In genomic region chr17:72702136-72702735, GRCh38 we compare ENCODE assay signal across 14 cellular contexts.
DNase-seq lines count a peak whose midpoint lies in the region; ATAC-seq and TF ChIP-seq lines count a peak whose summit lies in the region.
"Had no signal": no experiment of that assay in that cellular context is flagged by ENCODE, and none has a peak within 500 bp of the region (broad histone marks: within the 10 kb centered on the region; RNA-seq: fewer than 3 reads in every experiment).

No MANE protein-coding gene starts in this region.

- no peak overlapping the region for H2AFZ ChIP-seq in osteoblast (ENCODE audit: low read length)

- H4K20me1 ChIP-seq in osteoblast (ENCODE audit: insufficient read depth, low read length), result no peaks in the 10 kb centered on the region

- H3K4me1 ChIP-seq in osteoblast (ENCODE audit: insufficient read depth, low read length), result peaks cover 20% of the 10 kb centered on the region

- H3K4me2 ChIP-seq in osteoblast (ENCODE audit: insufficient read depth, low read length), result no peak overlapping the region

- CTCF ChIA-PET in activated CD8-positive, alpha-beta T cell treated with anti-CD3 and anti-CD28 coated beads for 36 hours (lab: Charles Lee), result no interaction called here
- CTCF ChIA-PET in activated CD8-positive, alpha-beta T cell treated with anti-CD3 and anti-CD28 coated beads, Interleukin-2, amount 10 ng/mL, durations not matched to agents 7 days and 5 days (lab: Charles Lee), result interaction anchor here (1.2 to 5.3 kb wide), 2 partner anchors 24 to 25 kb away, joined by 5 to 33 read pairs; no protein-coding TSS in a partner anchor

- POLR2A ChIA-PET in activated CD8-positive, alpha-beta T cell treated with anti-CD3 and anti-CD28 coated beads for 36 hours (lab: Charles Lee), result no interaction called here
- POLR2A ChIA-PET in activated CD8-positive, alpha-beta T cell treated with anti-CD3 and anti-CD28 coated beads, Interleukin-2, amount 10 ng/mL, durations not matched to agents 7 days and 5 days (lab: Charles Lee), result no interaction called here

- H3K4me1 Mint-ChIP-seq in activated CD8-positive, alpha-beta T cell treated with anti-CD3 and anti-CD28 coated beads for 36 hours (ENCODE audit: low read depth), result peaks cover 3% of the 10 kb centered on the region
- H3K4me1 Mint-ChIP-seq in activated CD8-positive, alpha-beta T cell treated with anti-CD3 and anti-CD28 coated beads, Interleukin-2, amount 10 ng/mL, durations not matched to agents 7 days and 5 days (ENCODE audit: low read depth), result peaks cover 10% of the 10 kb centered on the region
- H3K4me1 Mint-ChIP-seq: central memory CD8-positive, alpha-beta T cell had no signal

- peaks cover 3% of the 10 kb centered on the region for H3K27me3 ChIP-seq in osteoblast (ENCODE audit: insufficient read depth, low read length)

- no peak for TF ChIP-seq CTCF in activated CD8-positive, alpha-beta T cell treated with anti-CD3 and anti-CD28 coated beads for 36 hours (IDR thresholded peaks at IDR 0.05)
- TF ChIP-seq CTCF in cardiac fibroblast (IDR thresholded peaks at IDR 0.05; ENCODE audit: low read depth, low read length) (no peak), osteoblast (IDR thresholded peaks at IDR 0.05; ENCODE audit: extremely low read depth, low read depth, low read length) (no peak)

- DNase-seq in activated CD8-positive, alpha-beta T cell treated with anti-CD3 and anti-CD28 coated beads for 36 hours, result no peak
- DNase-seq in activated CD8-positive, alpha-beta T cell treated with anti-CD3 and anti-CD28 coated beads, Interleukin-2, amount 10 ng/mL, durations not matched to agents 7 days and 5 days, result no peak
- DNase-seq in NCI-H226 (peak; percentile 42), cardiac fibroblast (ENCODE audit: low read depth in 2 of 2) (peak; percentile 55 to 59), osteoblast (ENCODE audit: insufficient read length, low spot score, missing footprints) (peak; percentile 91), NCI-H187 (lab: John Stamatoyannopoulos, UW) (no peak)
- DNase-seq in activated CD8-positive, alpha-beta memory T cell treated with anti-CD3 and anti-CD28 coated beads, Interleukin-2, amount 50 U/mL, for 4 hours, result no peak
- DNase-seq: activated gamma-delta T cell treated with Interleukin-2 at 50 U/mL for 16 hours; erythroblast; NCI-H1436 treated with DMSO at 0.1 percent for 48 hours; NCI-H774; stimulated activated CD8-positive, alpha-beta memory T cell treated with anti-CD3 and anti-CD28 coated beads, Interleukin-4, amount 100 ng/mL, for 48 hours had no signal

- H3K4me3 ChIP-seq in cardiac fibroblast (replicated peaks in 1 of 2; ENCODE audit: low read depth in 2 of 2, low read length in 2 of 2) (no peak overlapping the region), osteoblast (ENCODE audit: insufficient read depth, low read length) (no peak overlapping the region)

- H3K4me3 Mint-ChIP-seq in activated CD8-positive, alpha-beta T cell treated with anti-CD3 and anti-CD28 coated beads for 36 hours, result no peak overlapping the region
- no peak overlapping the region for H3K4me3 Mint-ChIP-seq in activated CD8-positive, alpha-beta T cell treated with anti-CD3 and anti-CD28 coated beads, Interleukin-2, amount 10 ng/mL, durations not matched to agents 7 days and 5 days
- H3K4me3 Mint-ChIP-seq: central memory CD8-positive, alpha-beta T cell had no signal

- intact Hi-C loops in activated CD8-positive, alpha-beta T cell treated with anti-CD3 and anti-CD28 coated beads for 36 hours (cut with micrococcal nuclease), result no loop called here

- H3K27ac ChIP-seq in osteoblast (ENCODE audit: low read depth, low read length), result no peak overlapping the region

- H3K27ac Mint-ChIP-seq in activated CD8-positive, alpha-beta T cell treated with anti-CD3 and anti-CD28 coated beads for 36 hours, result no peak overlapping the region
- no peak overlapping the region for H3K27ac Mint-ChIP-seq in activated CD8-positive, alpha-beta T cell treated with anti-CD3 and anti-CD28 coated beads, Interleukin-2, amount 10 ng/mL, durations not matched to agents 7 days and 5 days

- H3K9me3 Mint-ChIP-seq in activated CD8-positive, alpha-beta T cell treated with anti-CD3 and anti-CD28 coated beads for 36 hours, result no peaks in the 10 kb centered on the region
- H3K9me3 Mint-ChIP-seq in activated CD8-positive, alpha-beta T cell treated with anti-CD3 and anti-CD28 coated beads, Interleukin-2, amount 10 ng/mL, durations not matched to agents 7 days and 5 days (ENCODE audit: insufficient read depth), result no peaks in the 10 kb centered on the region
- H3K9me3 Mint-ChIP-seq: central memory CD8-positive, alpha-beta T cell had no signal

- H3K27me3 Mint-ChIP-seq in activated CD8-positive, alpha-beta T cell treated with anti-CD3 and anti-CD28 coated beads for 36 hours, result no peaks in the 10 kb centered on the region
- H3K27me3 Mint-ChIP-seq in activated CD8-positive, alpha-beta T cell treated with anti-CD3 and anti-CD28 coated beads, Interleukin-2, amount 10 ng/mL, durations not matched to agents 7 days and 5 days (ENCODE audit: low read depth), result no peaks in the 10 kb centered on the region
- H3K27me3 Mint-ChIP-seq: central memory CD8-positive, alpha-beta T cell had no signal

- H3K36me3 Mint-ChIP-seq in activated CD8-positive, alpha-beta T cell treated with anti-CD3 and anti-CD28 coated beads for 36 hours (ENCODE audit: low read depth), result no peaks in the 10 kb centered on the region
- H3K36me3 Mint-ChIP-seq in activated CD8-positive, alpha-beta T cell treated with anti-CD3 and anti-CD28 coated beads, Interleukin-2, amount 10 ng/mL, durations not matched to agents 7 days and 5 days (ENCODE audit: low read depth), result peaks cover under 1% of the 10 kb centered on the region

- H3K9me3 ChIP-seq in osteoblast (ENCODE audit: low read depth, low read length), result no peaks in the 10 kb centered on the region

- H3K36me3 ChIP-seq in osteoblast (ENCODE audit: insufficient read depth, low read length), result no peaks in the 10 kb centered on the region

- H3K79me2 ChIP-seq in osteoblast (ENCODE audit: insufficient read depth, low read length), result no peaks in the 10 kb centered on the region

- ATAC-seq in activated CD8-positive, alpha-beta T cell treated with anti-CD3 and anti-CD28 coated beads for 36 hours, result peak; percentile 37
- no peak for ATAC-seq in activated CD8-positive, alpha-beta T cell treated with anti-CD3 and anti-CD28 coated beads, Interleukin-2, amount 10 ng/mL, durations not matched to agents 7 days and 5 days
- no peak for ATAC-seq in HG02610 (IDR thresholded peaks at IDR 0.05; ENCODE audit: unreplicated experiment)

Comparison
In these comparisons a context has a peak if more than half of its experiments do, and no peak if none do; other contexts are left out.
1. DNase-seq: peak in NCI-H226 (single experiment), cardiac fibroblast (2 of 2) and osteoblast (single experiment); none in activated CD8-positive, alpha-beta T cell treated with anti-CD3 and anti-CD28 coated beads for 36 hours (single experiment), activated CD8-positive, alpha-beta T cell treated with anti-CD3 and anti-CD28 coated beads, Interleukin-2, amount 10 ng/mL, durations not matched to agents 7 days and 5 days (single experiment), NCI-H187 (0 of 2) and activated CD8-positive, alpha-beta memory T cell treated with anti-CD3 and anti-CD28 coated beads, Interleukin-2, amount 50 U/mL, for 4 hours (single experiment).